ENCODE assay signal across 16 cellular contexts in the genomic region with DNA sequence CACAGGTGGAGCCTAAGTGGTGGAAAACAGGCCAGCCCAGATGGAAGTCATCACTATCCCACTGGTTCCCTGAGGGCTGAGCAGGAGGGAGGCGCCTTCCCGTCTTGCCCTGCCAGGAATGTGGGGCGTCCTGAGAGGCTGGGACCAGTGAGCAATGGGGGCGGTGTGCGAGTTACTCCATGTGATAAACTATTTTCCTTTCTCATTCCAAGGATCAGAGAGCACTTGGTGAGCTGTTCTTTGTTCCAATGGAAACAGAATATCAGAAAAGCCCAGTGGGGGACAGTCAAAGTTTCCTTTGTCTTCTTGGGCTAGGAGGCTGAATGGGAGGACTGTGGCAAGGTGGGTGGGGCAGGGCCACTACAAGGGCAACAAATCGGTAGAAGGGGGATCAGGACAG.
DNase-seq lines count a peak whose midpoint lies in the region; ATAC-seq, FAIRE-seq and TF ChIP-seq lines count a peak whose summit lies in the region.
"Had no signal": no experiment of that assay in that cellular context is flagged by ENCODE, and none has a peak within 500 bp of the region (broad histone marks: within the 10 kb centered on the region; RNA-seq: fewer than 3 reads in every experiment).

No MANE protein-coding gene starts in this region.

- H3K4me3 ChIP-seq in mesendoderm (ENCODE audit: low read length): no peak overlapping the region
- no peak overlapping the region for H3K4me3 ChIP-seq in upper lobe of left lung

- H3K56ac ChIP-seq in mesendoderm (ENCODE audit: low read length): peak overlapping the region; percentile 73

- peaks cover 2% of the 10 kb centered on the region for H3K4me1 ChIP-seq in mesendoderm (ENCODE audit: control insufficient read depth, low read depth, low read length)
- H3K4me1 ChIP-seq in upper lobe of left lung: no peaks in the 10 kb centered on the region

- no peaks in the 10 kb centered on the region for H3K79me2 ChIP-seq in mesendoderm (ENCODE audit: control insufficient read depth, insufficient read depth, low read length)

- no peak overlapping the region for H2BK120ac ChIP-seq in mesendoderm (ENCODE audit: low read depth, low read length)

- no peak overlapping the region for H4K8ac ChIP-seq in mesendoderm (ENCODE audit: low read depth, low read length)

- TF ChIP-seq EP300 in upper lobe of left lung (IDR thresholded peaks at IDR 0.05): no peak

- H3K9ac ChIP-seq in mesendoderm (ENCODE audit: low read length): no peak overlapping the region

- peak; percentile 35 to 91 for ATAC-seq in upper lobe of left lung (ENCODE audit: low FRiP score in 2 of 2)

- no peak overlapping the region for H2AK5ac ChIP-seq in mesendoderm (ENCODE audit: low read length)

- no peaks in the 10 kb centered on the region for H3K79me1 ChIP-seq in mesendoderm (ENCODE audit: low read length)

- H2BK5ac ChIP-seq in mesendoderm (ENCODE audit: low read length): no peak overlapping the region

- no peak overlapping the region for H3K18ac ChIP-seq in mesendoderm (ENCODE audit: low read length)

- H3K23ac ChIP-seq in mesendoderm (ENCODE audit: low read length): no peak overlapping the region

- no peak for TF ChIP-seq CTCF in upper lobe of left lung (IDR thresholded peaks at IDR 0.05)

- no peak for DNase-seq in HTR-8/SVneo (ENCODE audit: insufficient read length, low spot score)
- DNase-seq in fibroblast of peridontal ligament (ENCODE audit: extremely low read depth): peak; percentile 42
- DNase-seq in mesendoderm: peak; percentile 52
- no peak for DNase-seq in upper lobe of left lung
- DNase-seq in stimulated activated CD4-positive, alpha-beta T cell treated with anti-CD3 and anti-CD28 coated beads, Interleukin-4, amount 100 ng/mL, for 4 hours: no peak
- no peak for DNase-seq in SK-N-DZ (ENCODE audit: low spot score)
- no peak for DNase-seq in kidney tubule cell (ENCODE audit: low spot score)
- DNase-seq in NCI-H2171 (lab: John Stamatoyannopoulos, UW): no peak
- DNase-seq: activated naive CD4-positive, alpha-beta T cell treated with Interleukin-2 at 50 U/mL for 16 hours; DND-41; NCI-H1417; NCI-H446; OCI-M1; stimulated activated CD8-positive, alpha-beta memory T cell treated with anti-CD3 and anti-CD28 coated beads, Interleukin-4, amount 100 ng/mL, for 48 hours had no signal

- H2BK15ac ChIP-seq in mesendoderm (replicated peaks; ENCODE audit: low read depth): no peak overlapping the region

- FAIRE-seq in HTR-8/SVneo (lab: Jason Lieb, UNC): peak; percentile 52
- FAIRE-seq: bronchial epithelial cell had no signal

- no peak for TF ChIP-seq POLR2A in upper lobe of left lung (IDR thresholded peaks at IDR 0.05)

- H3K36me3 ChIP-seq in mesendoderm (ENCODE audit: control insufficient read depth, insufficient read depth, low read length): no peaks in the 10 kb centered on the region
- no peaks in the 10 kb centered on the region for H3K36me3 ChIP-seq in upper lobe of left lung

- H3K27ac ChIP-seq in mesendoderm (ENCODE audit: low read depth, low read length) (no peak overlapping the region), upper lobe of left lung (peak overlapping the region in 1 of 4 donors; percentile 17)
- H3K27ac ChIP-seq: VCaP had no signal

- no peaks in the 10 kb centered on the region for H3K9me3 ChIP-seq in upper lobe of left lung

- H4K5ac ChIP-seq in mesendoderm (ENCODE audit: low read length): no peak overlapping the region

- no CpG with 5 or more reads among the region's 6 CpGs for WGBS in mesendoderm (ENCODE audit: extremely low coverage, insufficient coverage, low lambda C conversion rate)
- 72 to 77% methylated on average over 3 to 6 of the region's 6 CpGs for WGBS in upper lobe of left lung, 2 donors

- H3K27me3 ChIP-seq in mesendoderm (ENCODE audit: insufficient read depth, low read length, poor library complexity): no peaks in the 10 kb centered on the region
- H3K27me3 ChIP-seq in upper lobe of left lung: no peaks in the 10 kb centered on the region

- no peak overlapping the region for H3K4me2 ChIP-seq in mesendoderm (ENCODE audit: low read length)

- H3K4ac ChIP-seq in mesendoderm (ENCODE audit: low read depth, low read length): no peak overlapping the region

Comparison
In these comparisons a context has a peak if more than half of its experiments do, and no peak if none do; other contexts are left out.
1. DNase-seq: peak in fibroblast of peridontal ligament (single experiment) and mesendoderm (single experiment); none in HTR-8/SVneo (single experiment), upper lobe of left lung (0 of 2), stimulated activated CD4-positive, alpha-beta T cell treated with anti-CD3 and anti-CD28 coated beads, Interleukin-4, amount 100 ng/mL, for 4 hours (0 of 2), SK-N-DZ (single experiment), kidney tubule cell (single experiment) and NCI-H2171 (single experiment).